In genomic region chr17:49388290-49388640, GRCh38 we compare ENCODE assay signal across 10 cellular contexts. TPM values are rescaled to one million over a fixed set of nuclear protein-coding genes. Genes with fewer than 3 reads are reported as not detected.
DNase-seq lines count a peak whose midpoint lies in the region; ATAC-seq and TF ChIP-seq lines count a peak whose summit lies in the region.
"Had no signal": no experiment of that assay in that cellular context is flagged by ENCODE, and none has a peak within 500 bp of the region (broad histone marks: within the 10 kb centered on the region; RNA-seq: fewer than 3 reads in every experiment).

No MANE protein-coding gene starts in this region.

- 75 to 79% methylated on average over 2 to 6 of the region's 6 CpGs for WGBS in transverse colon (ENCODE audit: low coverage in 1 of 2), 2 donors

- intact Hi-C loops in transverse colon (cut with DNase I; ENCODE audit: low total_unique reads) = no loop called here

- in situ Hi-C loops in transverse colon (cut with MboI; ENCODE audit: low pct_ligation_motif_present in 1 of 4, low pct_unique_long_range_greater_than_20kb in 1 of 4, low sequenced_read_pairs in 3 of 4) = loop anchor here in 1 of 4 donors (10.0 kb wide), 1 partner anchor 73 kb away; no protein-coding TSS in a partner anchor

- peaks cover 45% of the 10 kb centered on the region for H3K4me1 Mint-ChIP-seq in activated naive CD4-positive, alpha-beta T cell treated with anti-CD3 and anti-CD28 coated beads, Interleukin-2, amount 50 U/mL, for 24 hours

- peaks cover 4% of the 10 kb centered on the region for H3K9me3 Mint-ChIP-seq in activated naive CD4-positive, alpha-beta T cell treated with anti-CD3 and anti-CD28 coated beads, Interleukin-2, amount 50 U/mL, for 24 hours
- H3K9me3 Mint-ChIP-seq: neural progenitor cell had no signal

- peak overlapping the region in 3 of 4 donors; percentile 6 to 71 (median 61) for H3K27ac ChIP-seq in transverse colon
- H3K27ac ChIP-seq: neural progenitor cell had no signal

- peak overlapping the region; percentile 54 for H3K4me3 Mint-ChIP-seq in activated naive CD4-positive, alpha-beta T cell treated with anti-CD3 and anti-CD28 coated beads, Interleukin-2, amount 50 U/mL, for 24 hours
- H3K4me3 Mint-ChIP-seq: neural progenitor cell had no signal

- no peaks in the 10 kb centered on the region for H3K27me3 ChIP-seq in transverse colon
- H3K27me3 ChIP-seq: neural progenitor cell had no signal

- H3K4me1 ChIP-seq in transverse colon = peaks cover 12 to 34% (median 15%) of the 10 kb centered on the region in 4 donors
- H3K4me1 ChIP-seq: neural progenitor cell had no signal

- H3K9me3 ChIP-seq in transverse colon = no peaks in the 10 kb centered on the region

- no peaks in the 10 kb centered on the region for H3K27me3 Mint-ChIP-seq in activated naive CD4-positive, alpha-beta T cell treated with anti-CD3 and anti-CD28 coated beads, Interleukin-2, amount 50 U/mL, for 24 hours

- no peak for ATAC-seq in GM19351 (IDR thresholded peaks at IDR 0.05; ENCODE audit: unreplicated experiment)

- TF ChIP-seq CTCF in transverse colon (IDR thresholded peaks at IDR 0.05) = no peak

- DNase-seq in activated gamma-delta T cell treated with Interleukin-2 at 50 U/mL for 16 hours (peak; percentile 32), activated gamma-delta T cell (lab: John Stamatoyannopoulos, UW) (no peak), Kasumi-1 (lab: John Stamatoyannopoulos, UW) (peak; percentile 82 to 87), transverse colon (peak; percentile 23), inferior parietal cortex (ENCODE audit: extremely low spot score) (no peak), NCI-H1105 treated with DMSO at 0.1 percent for 48 hours (lab: John Stamatoyannopoulos, UW) (no peak)
- DNase-seq: GOT3 had no signal

- TF ChIP-seq POLR2A in transverse colon (IDR thresholded peaks at IDR 0.05) = no peak

- no peak overlapping the region for H3K4me3 ChIP-seq in transverse colon
- H3K4me3 ChIP-seq: neural progenitor cell had no signal

- peak overlapping the region; percentile 86 for H3K27ac Mint-ChIP-seq in activated naive CD4-positive, alpha-beta T cell treated with anti-CD3 and anti-CD28 coated beads, Interleukin-2, amount 50 U/mL, for 24 hours
- H3K27ac Mint-ChIP-seq: neural progenitor cell had no signal

- TF ChIP-seq EP300 in transverse colon (IDR thresholded peaks at IDR 0.05; ENCODE audit: low read depth) = no peak

- H3K36me3 ChIP-seq in transverse colon = no peaks in the 10 kb centered on the region
- H3K36me3 ChIP-seq: neural progenitor cell had no signal

- H3K36me3 Mint-ChIP-seq in activated naive CD4-positive, alpha-beta T cell treated with anti-CD3 and anti-CD28 coated beads, Interleukin-2, amount 50 U/mL, for 24 hours = peaks cover 2% of the 10 kb centered on the region
- H3K36me3 Mint-ChIP-seq: neural progenitor cell had no signal

RNA-seq across cellular contexts. Expression of gene ZNF652, which starts 26.2 kb away (rescaled TPM):
- 10 to 100 TPM; 25.8 to 55.6 (median 50.2) TPM for total RNA-seq in transverse colon

RNA-seq across cellular contexts. Expression of gene PHB1, which starts 26.4 kb away (rescaled TPM):
- total RNA-seq in transverse colon = 100 to 1,000 TPM in 1 of 4 donors, 10 to 100 TPM in 3; 40.8 to 114 (median 74.4) TPM

Comparison
In these comparisons a context has a peak if more than half of its experiments do, and no peak if none do; other contexts are left out.
1. DNase-seq: peak in activated gamma-delta T cell treated with Interleukin-2 at 50 U/mL for 16 hours (single experiment), Kasumi-1 (2 of 2) and transverse colon (single experiment); none in activated gamma-delta T cell (single experiment), inferior parietal cortex (single experiment) and NCI-H1105 treated with DMSO at 0.1 percent for 48 hours (single experiment).